8 cellular contexts compared by ENCODE assay signal in the genomic region with DNA sequence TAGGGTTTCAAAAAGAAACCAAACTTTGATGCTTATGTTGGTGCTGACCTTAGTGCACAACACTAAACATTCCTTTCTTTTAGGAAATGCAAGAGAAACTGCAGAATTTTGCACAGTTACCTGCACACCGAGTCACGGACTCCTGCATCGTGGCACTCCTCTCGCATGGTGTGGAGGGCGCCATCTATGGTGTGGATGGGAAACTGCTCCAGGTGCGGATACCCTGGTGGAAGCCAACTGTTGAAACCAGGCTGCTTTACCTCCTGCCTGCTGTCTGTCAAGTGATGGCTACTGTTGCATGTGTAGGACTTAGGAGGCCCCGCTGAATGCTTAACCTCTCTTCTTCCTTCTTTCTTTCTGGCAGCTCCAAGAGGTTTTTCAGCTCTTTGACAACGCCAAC. TPM values are rescaled to one million over a fixed set of nuclear protein-coding genes. Genes with fewer than 3 reads are reported as not detected.
DNase-seq lines count a peak whose midpoint lies in the region; ATAC-seq and TF ChIP-seq lines count a peak whose summit lies in the region.

No MANE protein-coding gene starts in this region.

- peaks cover 98% of the 10 kb centered on the region for H3K36me3 ChIP-seq in RWPE2 (ENCODE audit: low read depth)
- H3K36me3 ChIP-seq in kidney epithelial cell (ENCODE audit: control insufficient read depth, insufficient read depth, low read length) = peaks cover 3% of the 10 kb centered on the region

- H3K27me3 ChIP-seq in RWPE2 (ENCODE audit: insufficient read depth, poor library complexity, severe bottlenecking) (no peaks in the 10 kb centered on the region), kidney epithelial cell (ENCODE audit: control insufficient read depth, insufficient read depth, low read length) (no peaks in the 10 kb centered on the region)

- peaks cover 28% of the 10 kb centered on the region for H3K4me1 Mint-ChIP-seq in activated naive CD8-positive, alpha-beta T cell (ENCODE audit: low read depth)

- peaks cover 21% of the 10 kb centered on the region for H3K36me3 Mint-ChIP-seq in activated naive CD8-positive, alpha-beta T cell

- no peaks in the 10 kb centered on the region for H3K9me3 ChIP-seq in RWPE2 (ENCODE audit: severe bottlenecking)

- no peaks in the 10 kb centered on the region for H3K9me3 Mint-ChIP-seq in activated naive CD8-positive, alpha-beta T cell (ENCODE audit: low read depth)

- TF ChIP-seq CTCF in RWPE2 (IDR thresholded peaks at IDR 0.05; ENCODE audit: poor library complexity, severe bottlenecking) (peak; percentile 67), kidney epithelial cell (IDR thresholded peaks at IDR 0.05; ENCODE audit: insufficient read depth, low read length, poor library complexity, severe bottlenecking) (peak; percentile 71)

- intact Hi-C loops in Right ventricle myocardium inferior (cut with DNase I) (no loop called here), cardiac septum (cut with DNase I) (loop anchor here (5.0 kb wide), 1 partner anchor 38 kb away; a partner anchor contains a TSS)

- H3K4me3 Mint-ChIP-seq in activated naive CD8-positive, alpha-beta T cell = no peak overlapping the region

- peak; percentile 46 for ATAC-seq in Right ventricle myocardium inferior
- peak; percentile 51; the same call in 1 of the 3 replicates for ATAC-seq in RWPE2 (ENCODE audit: low read depth)
- no peak for ATAC-seq in GM21526 (IDR thresholded peaks at IDR 0.05; ENCODE audit: low FRiP score, unreplicated experiment)

- no peaks in the 10 kb centered on the region for H3K27me3 Mint-ChIP-seq in activated naive CD8-positive, alpha-beta T cell

- DNase-seq in Right ventricle myocardium inferior (ENCODE audit: missing footprints) (no peak), cardiac septum (ENCODE audit: low spot score) (no peak), RWPE2 (ENCODE audit: low spot score) (no peak), kidney epithelial cell (ENCODE audit: low read depth) (no peak), NCI-H2029 treated with DMSO at 0.1 percent for 48 hours (lab: John Stamatoyannopoulos, UW) (no peak)
- DNase-seq in stimulated activated CD8-positive, alpha-beta memory T cell treated with anti-CD3 and anti-CD28 coated beads, Interleukin-2, amount 100 ng/mL, for 1 hour (ENCODE audit: low read depth in 2 of 2) = peak; percentile 9 to 32

- H3K27ac ChIP-seq in RWPE2 (ENCODE audit: poor library complexity, severe bottlenecking) = no peak overlapping the region

- H3K4me1 ChIP-seq in RWPE2 (ENCODE audit: insufficient read depth, poor library complexity, severe bottlenecking) = peaks cover 8% of the 10 kb centered on the region

- no peak overlapping the region for H3K4me3 ChIP-seq in RWPE2 (ENCODE audit: severe bottlenecking)
- no peak overlapping the region for H3K4me3 ChIP-seq in kidney epithelial cell (ENCODE audit: low read depth, low read length)

- H3K27ac Mint-ChIP-seq in activated naive CD8-positive, alpha-beta T cell = peak overlapping the region; percentile 19

RNA-seq across cellular contexts. Expression of a gene that starts 11.7 kb away (rescaled TPM):
- total RNA-seq in Right ventricle myocardium inferior = 11.8 TPM
- 12.6 TPM for total RNA-seq in cardiac septum
- 24.6 and 26.9 TPM in 2 replicates for total RNA-seq in kidney epithelial cell

RNA-seq across cellular contexts. Expression of a gene that starts 15.1 kb away (rescaled TPM):
- total RNA-seq in Right ventricle myocardium inferior = 14.8 TPM
- total RNA-seq in cardiac septum = 6.9 TPM
- 11.9 and 20.5 TPM in 2 replicates for total RNA-seq in kidney epithelial cell

RNA-seq across cellular contexts. Expression of a gene that starts 16.1 kb away (rescaled TPM):
- total RNA-seq in Right ventricle myocardium inferior (not detected), cardiac septum (not detected), kidney epithelial cell (not detected in 2 replicates)

RNA-seq across cellular contexts. Expression of a gene that starts 36.6 kb away (rescaled TPM):
- 278 TPM for total RNA-seq in Right ventricle myocardium inferior
- total RNA-seq in cardiac septum = 208 TPM
- total RNA-seq in kidney epithelial cell = 139 and 152 TPM in 2 replicates

Comparison
In these comparisons a context has a peak if more than half of its experiments do, and no peak if none do; other contexts are left out.
1. DNase-seq: peak in stimulated activated CD8-positive, alpha-beta memory T cell treated with anti-CD3 and anti-CD28 coated beads, Interleukin-2, amount 100 ng/mL, for 1 hour (2 of 2); none in Right ventricle myocardium inferior (single experiment), cardiac septum (single experiment), RWPE2 (single experiment), kidney epithelial cell (single experiment) and NCI-H2029 treated with DMSO at 0.1 percent for 48 hours (single experiment).